1 cellular context compared by ENCODE assay signal in the genomic region with DNA sequence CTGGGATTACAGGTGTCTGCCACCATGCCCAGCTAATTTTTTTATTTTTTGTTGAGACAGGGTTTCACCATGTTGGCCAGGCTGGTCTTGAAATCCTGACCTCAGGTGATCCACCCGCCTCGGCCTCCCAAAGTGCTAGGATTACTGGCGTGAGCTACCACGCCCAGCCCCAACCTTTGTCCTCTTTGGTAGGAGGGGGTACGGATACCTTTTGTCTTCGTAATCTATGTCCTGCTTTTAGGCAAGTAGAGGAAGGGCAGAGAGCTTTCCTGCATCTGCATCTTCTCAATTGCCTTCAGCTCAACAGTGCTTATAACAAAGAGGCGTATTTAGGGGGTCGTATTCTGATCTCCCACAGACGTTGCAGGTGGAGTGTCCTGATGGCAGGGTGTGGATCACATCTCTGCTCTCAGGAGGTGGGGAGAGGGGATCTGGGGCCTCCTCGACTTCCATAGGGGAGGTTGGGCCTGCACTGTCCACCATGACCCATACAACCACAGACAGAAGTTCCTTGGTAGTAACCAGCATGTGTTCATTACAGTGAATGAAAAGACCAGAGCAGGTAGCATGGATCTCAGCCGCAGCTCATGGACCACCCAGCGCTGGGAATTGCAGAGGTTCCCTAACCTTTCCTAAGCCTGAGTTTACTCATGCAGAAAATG.
TF ChIP-seq lines count a peak whose summit lies in the region.

No MANE protein-coding gene starts in this region.

TF ChIP-seq in SK-N-SH treated with all-trans-retinoic acid at 6 μM for 48 hours, 23 proteins besides CTCF, POLR2A, EP300 and RAD21 (continued from another document):
- TF ChIP-seq, protein P1, sequence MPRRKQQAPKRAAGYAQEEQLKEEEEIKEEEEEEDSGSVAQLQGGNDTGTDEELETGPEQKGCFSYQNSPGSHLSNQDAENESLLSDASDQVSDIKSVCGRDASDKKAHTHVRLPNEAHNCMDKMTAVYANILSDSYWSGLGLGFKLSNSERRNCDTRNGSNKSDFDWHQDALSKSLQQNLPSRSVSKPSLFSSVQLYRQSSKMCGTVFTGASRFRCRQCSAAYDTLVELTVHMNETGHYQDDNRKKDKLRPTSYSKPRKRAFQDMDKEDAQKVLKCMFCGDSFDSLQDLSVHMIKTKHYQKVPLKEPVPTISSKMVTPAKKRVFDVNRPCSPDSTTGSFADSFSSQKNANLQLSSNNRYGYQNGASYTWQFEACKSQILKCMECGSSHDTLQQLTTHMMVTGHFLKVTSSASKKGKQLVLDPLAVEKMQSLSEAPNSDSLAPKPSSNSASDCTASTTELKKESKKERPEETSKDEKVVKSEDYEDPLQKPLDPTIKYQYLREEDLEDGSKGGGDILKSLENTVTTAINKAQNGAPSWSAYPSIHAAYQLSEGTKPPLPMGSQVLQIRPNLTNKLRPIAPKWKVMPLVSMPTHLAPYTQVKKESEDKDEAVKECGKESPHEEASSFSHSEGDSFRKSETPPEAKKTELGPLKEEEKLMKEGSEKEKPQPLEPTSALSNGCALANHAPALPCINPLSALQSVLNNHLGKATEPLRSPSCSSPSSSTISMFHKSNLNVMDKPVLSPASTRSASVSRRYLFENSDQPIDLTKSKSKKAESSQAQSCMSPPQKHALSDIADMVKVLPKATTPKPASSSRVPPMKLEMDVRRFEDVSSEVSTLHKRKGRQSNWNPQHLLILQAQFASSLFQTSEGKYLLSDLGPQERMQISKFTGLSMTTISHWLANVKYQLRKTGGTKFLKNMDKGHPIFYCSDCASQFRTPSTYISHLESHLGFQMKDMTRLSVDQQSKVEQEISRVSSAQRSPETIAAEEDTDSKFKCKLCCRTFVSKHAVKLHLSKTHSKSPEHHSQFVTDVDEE (CRISPR knock-in tag; IDR thresholded peaks at IDR 0.05) = no peak
- TF ChIP-seq RARB (CRISPR knock-in tag; IDR thresholded peaks at IDR 0.05) (no peak), TCF4 (CRISPR knock-in tag; IDR thresholded peaks at IDR 0.05; ENCODE audit: borderline replicate concordance) (no peak), ZNF565 (CRISPR knock-in tag; conservative IDR thresholded peaks at IDR 0.05; ENCODE audit: low read depth) (no peak), BACH2 (CRISPR knock-in tag; IDR thresholded peaks at IDR 0.05; ENCODE audit: borderline replicate concordance) (no peak)
- TF ChIP-seq, protein P2, sequence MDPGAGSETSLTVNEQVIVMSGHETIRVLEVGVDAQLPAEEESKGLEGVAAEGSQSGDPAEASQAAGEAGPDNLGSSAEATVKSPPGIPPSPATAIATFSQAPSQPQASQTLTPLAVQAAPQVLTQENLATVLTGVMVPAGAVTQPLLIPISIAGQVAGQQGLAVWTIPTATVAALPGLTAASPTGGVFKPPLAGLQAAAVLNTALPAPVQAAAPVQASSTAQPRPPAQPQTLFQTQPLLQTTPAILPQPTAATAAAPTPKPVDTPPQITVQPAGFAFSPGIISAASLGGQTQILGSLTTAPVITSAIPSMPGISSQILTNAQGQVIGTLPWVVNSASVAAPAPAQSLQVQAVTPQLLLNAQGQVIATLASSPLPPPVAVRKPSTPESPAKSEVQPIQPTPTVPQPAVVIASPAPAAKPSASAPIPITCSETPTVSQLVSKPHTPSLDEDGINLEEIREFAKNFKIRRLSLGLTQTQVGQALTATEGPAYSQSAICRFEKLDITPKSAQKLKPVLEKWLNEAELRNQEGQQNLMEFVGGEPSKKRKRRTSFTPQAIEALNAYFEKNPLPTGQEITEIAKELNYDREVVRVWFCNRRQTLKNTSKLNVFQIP (CRISPR knock-in tag; IDR thresholded peaks at IDR 0.05; ENCODE audit: borderline replicate concordance, low read depth) = no peak
